In the genomic region with DNA sequence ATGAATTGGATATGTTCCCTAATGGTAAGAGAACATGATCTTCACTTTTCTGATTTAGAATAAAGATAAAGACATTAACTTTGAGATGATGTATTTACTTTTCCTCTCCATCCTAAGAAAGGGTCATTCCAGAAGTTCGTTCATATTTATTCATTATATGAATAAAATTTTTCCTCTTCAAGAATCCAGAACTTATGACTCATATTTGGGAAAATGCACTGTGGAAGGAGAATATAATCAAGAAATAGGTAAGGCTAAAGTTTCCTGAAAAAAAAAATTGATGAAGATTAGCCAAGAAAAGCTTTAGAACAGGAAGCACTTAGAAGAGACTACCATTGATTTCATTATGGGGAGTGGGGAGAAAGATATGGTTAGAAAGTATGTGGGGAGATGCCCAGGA, we compare ENCODE assay signal across 21 cellular contexts. TPM values are rescaled to one million over a fixed set of nuclear protein-coding genes. Genes with fewer than 3 reads are reported as not detected.
DNase-seq lines count a peak whose midpoint lies in the region; ATAC-seq and TF ChIP-seq lines count a peak whose summit lies in the region.
"Had no signal": no experiment of that assay in that cellular context is flagged by ENCODE, and none has a peak within 500 bp of the region (broad histone marks: within the 10 kb centered on the region; RNA-seq: fewer than 3 reads in every experiment).

No MANE protein-coding gene starts in this region.

- H3K23ac ChIP-seq in IMR-90 (ENCODE audit: low read depth, low read length): peak overlapping the region; percentile 42; the same call in 1 of the 2 replicates

- dilution Hi-C loops in IMR-90 (cut with HindIII; ENCODE audit: low sequenced_read_pairs, unreplicated experiment): no loop called here

- no TSS peak for BruUV-seq in IMR-90 (replicated peaks; lab: Mats Ljungman, UMichigan)

- H2BK120ac ChIP-seq in IMR-90 (ENCODE audit: low read depth, low read length): no peak overlapping the region

- no peaks in the 10 kb centered on the region for H4K20me1 ChIP-seq in IMR-90 (ENCODE audit: insufficient read depth, low read length)
- H4K20me1 ChIP-seq: BLaER1 had no signal

- DNase-seq in IMR-90 (no peak), ascending aorta (ENCODE audit: low spot score in 2 of 2) (no peak), fibroblast of pulmonary artery (ENCODE audit: low read depth) (peak; percentile 3), thyroid gland (no peak), T1000 (lab: John Stamatoyannopoulos, UW) (no peak), Ammon's horn (ENCODE audit: low spot score) (no peak), KG1 (lab: John Stamatoyannopoulos, UW) (no peak)
- DNase-seq: CD4-positive, alpha-beta T cell; COR-L47; DMS153; GDM1; H7; HFFc6; NCI-H1105; NCI-H146; NCI-H345; NCI-H774; NK-92 treated with Interleukin-12 subunit alpha and Interleukin-12 subunit beta, amount 100 ng/mL, for 24 hours had no signal

- H4K5ac ChIP-seq in IMR-90 (ENCODE audit: low read depth, low read length): no peak overlapping the region

- H3K4ac ChIP-seq in IMR-90 (ENCODE audit: low read depth, low read length): no peak overlapping the region

- H3K27ac ChIP-seq in IMR-90 (ENCODE audit: insufficient read depth, low read length) (no peak overlapping the region), ascending aorta (peak overlapping the region; percentile 86 to 91), thyroid gland (peak overlapping the region in 2 of 3 donors; percentile 58 to 85)
- H3K27ac ChIP-seq: BLaER1 had no signal

- no peak for TF ChIP-seq RAD21 in IMR-90 (IDR thresholded peaks at IDR 0.05; ENCODE audit: low read length)

- H2AK9ac ChIP-seq in IMR-90 (replicated peaks; ENCODE audit: low read depth, low read length, poor library complexity): no peak overlapping the region

- H2AK5ac ChIP-seq in IMR-90 (ENCODE audit: low read depth, low read length): no peak overlapping the region

- no peaks in the 10 kb centered on the region for H3K79me1 ChIP-seq in IMR-90 (ENCODE audit: low read depth in 1 of 2, low read length in 2 of 2)

- no peak overlapping the region for H2BK5ac ChIP-seq in IMR-90 (ENCODE audit: low read depth, low read length, poor library complexity, severe bottlenecking)

- H3K4me3 ChIP-seq in IMR-90 (ENCODE audit: insufficient read depth, low read depth, low read length): no peak overlapping the region
- no peak overlapping the region for H3K4me3 ChIP-seq in ascending aorta
- no peak overlapping the region for H3K4me3 ChIP-seq in fibroblast of pulmonary artery (replicated peaks; ENCODE audit: low read depth, low read length)
- no peak overlapping the region for H3K4me3 ChIP-seq in thyroid gland (replicated peaks in 1 of 3)
- H3K4me3 ChIP-seq: BLaER1 had no signal

- no peak overlapping the region for H3K18ac ChIP-seq in IMR-90 (ENCODE audit: low read depth, low read length)

- POLR2A ChIA-PET in IMR-90 (lab: Charles Lee; ENCODE audit: unreplicated experiment): no interaction called here

- H3K9me3 ChIP-seq in IMR-90 (ENCODE audit: control insufficient read depth, insufficient read depth, low read length) (no peaks in the 10 kb centered on the region), ascending aorta (no peaks in the 10 kb centered on the region), thyroid gland (no peaks in the 10 kb centered on the region)
- H3K9me3 ChIP-seq: BLaER1 had no signal

- H3K9me1 ChIP-seq in IMR-90 (ENCODE audit: insufficient read depth, low read length): no peaks in the 10 kb centered on the region

- TF ChIP-seq CTCF in IMR-90 (conservative IDR thresholded peaks at IDR 0.05; ENCODE audit: low read depth, low read length) (no peak), ascending aorta (IDR thresholded peaks at IDR 0.05) (no peak), fibroblast of pulmonary artery (IDR thresholded peaks at IDR 0.05; ENCODE audit: low read length, missing control alignments) (no peak), thyroid gland (IDR thresholded peaks at IDR 0.05) (no peak)

- no peak overlapping the region for H3K56ac ChIP-seq in IMR-90 (ENCODE audit: extremely low read depth, insufficient read depth, low read length)

- no peak overlapping the region for H4K91ac ChIP-seq in IMR-90 (ENCODE audit: insufficient read depth, low read depth, low read length)

- H3K27me3 ChIP-seq in IMR-90 (ENCODE audit: control insufficient read depth, insufficient read depth, low read length) (no peaks in the 10 kb centered on the region), ascending aorta (no peaks in the 10 kb centered on the region), thyroid gland (no peaks in the 10 kb centered on the region)
- H3K27me3 ChIP-seq: BLaER1 had no signal

- H3K14ac ChIP-seq in IMR-90 (replicated peaks; ENCODE audit: low read depth, low read length): no peak overlapping the region

- CTCF ChIA-PET in IMR-90 (lab: Yijun Ruan, JAX): no interaction called here

- H3K4me1 ChIP-seq in IMR-90 (ENCODE audit: control insufficient read depth, insufficient read depth, low read length): peaks cover 5% of the 10 kb centered on the region; the same call in 1 of the 2 replicates
- H3K4me1 ChIP-seq in ascending aorta: peaks cover 11 to 30% of the 10 kb centered on the region in 2 donors
- peaks cover 28 to 39% of the 10 kb centered on the region in 2 donors for H3K4me1 ChIP-seq in thyroid gland

- in situ Hi-C loops in IMR-90 (cut with MboI; ENCODE audit: low sequenced_read_pairs): no loop called here

- H3K9ac ChIP-seq in IMR-90 (ENCODE audit: low read depth, low read length): no peak overlapping the region
- H3K9ac ChIP-seq: BLaER1 had no signal

- H2BK15ac ChIP-seq in IMR-90 (ENCODE audit: low read depth, low read length): no peak overlapping the region

- no peak for ATAC-seq in IMR-90 (ENCODE audit: low read depth)
- ATAC-seq in GM21619 (IDR thresholded peaks at IDR 0.05; ENCODE audit: unreplicated experiment): no peak
- ATAC-seq: Panc1 had no signal

- H4K8ac ChIP-seq in IMR-90 (ENCODE audit: low read depth in 2 of 2, low read length in 2 of 2): no peak overlapping the region

- TF ChIP-seq POLR2A in IMR-90 (IDR thresholded peaks at IDR 0.05; ENCODE audit: low read depth, low read length) (no peak), thyroid gland (IDR thresholded peaks at IDR 0.05) (no peak)

- no peak overlapping the region for H2BK20ac ChIP-seq in IMR-90 (ENCODE audit: low read depth, low read length)

- no peak overlapping the region for H2AFZ ChIP-seq in IMR-90 (replicated peaks; ENCODE audit: low read length, poor library complexity)

- H3K36me3 ChIP-seq in IMR-90 (ENCODE audit: control insufficient read depth, insufficient read depth, low read length) (no peaks in the 10 kb centered on the region), ascending aorta (no peaks in the 10 kb centered on the region), thyroid gland (no peaks in the 10 kb centered on the region)
- H3K36me3 ChIP-seq: BLaER1 had no signal

- H3K4me2 ChIP-seq in IMR-90 (ENCODE audit: low read depth, low read length): no peak overlapping the region
- H3K4me2 ChIP-seq: BLaER1 had no signal

- WGBS in IMR-90 (ENCODE audit: extremely low coverage in 2 of 2, insufficient read length in 1 of 2), 2 experiments: no CpG with 5 or more reads among the region's 1 CpG
- 66 to 78% methylated on average over 1 of the region's 1 CpG for WGBS in thyroid gland, 2 donors

- intact Hi-C loops in IMR-90 (cut with micrococcal nuclease): no loop called here
- intact Hi-C loops in ascending aorta (cut with DNase I): loop anchor here (5.0 kb wide), 2 partner anchors 62 to 538 kb away; a partner anchor contains a TSS
- intact Hi-C loops in thyroid gland (cut with DNase I): no loop called here

TF ChIP-seq in IMR-90, 13 proteins besides CTCF, POLR2A, EP300 and RAD21:
- TF ChIP-seq MAFK (IDR thresholded peaks at IDR 0.05; ENCODE audit: low read depth, low read length): no peak
- no peak for TF ChIP-seq CEBPB (IDR thresholded peaks at IDR 0.05; ENCODE audit: low read depth, low read length)
- no peak for TF ChIP-seq BHLHE40 (IDR thresholded peaks at IDR 0.05; ENCODE audit: low read depth, low read length)
- no peak for TF ChIP-seq MAZ (IDR thresholded peaks at IDR 0.05; ENCODE audit: borderline replicate concordance, low read depth, low read length)
- TF ChIP-seq, protein P1, sequence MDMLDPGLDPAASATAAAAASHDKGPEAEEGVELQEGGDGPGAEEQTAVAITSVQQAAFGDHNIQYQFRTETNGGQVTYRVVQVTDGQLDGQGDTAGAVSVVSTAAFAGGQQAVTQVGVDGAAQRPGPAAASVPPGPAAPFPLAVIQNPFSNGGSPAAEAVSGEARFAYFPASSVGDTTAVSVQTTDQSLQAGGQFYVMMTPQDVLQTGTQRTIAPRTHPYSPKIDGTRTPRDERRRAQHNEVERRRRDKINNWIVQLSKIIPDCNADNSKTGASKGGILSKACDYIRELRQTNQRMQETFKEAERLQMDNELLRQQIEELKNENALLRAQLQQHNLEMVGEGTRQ (IDR thresholded peaks at IDR 0.05; ENCODE audit: low read depth, low read length): no peak
- TF ChIP-seq SMC3 (IDR thresholded peaks at IDR 0.05; ENCODE audit: low read depth, low read length): no peak
- no peak for TF ChIP-seq FOS (IDR thresholded peaks at IDR 0.05; ENCODE audit: low read depth, low read length)
- no peak for TF ChIP-seq RFX5 (IDR thresholded peaks at IDR 0.05; ENCODE audit: low read depth, low read length)
- no peak for TF ChIP-seq RCOR1 (IDR thresholded peaks at IDR 0.05; ENCODE audit: insufficient replicate concordance, low read length)
- no peak for TF ChIP-seq NFE2L2 (IDR thresholded peaks at IDR 0.05; ENCODE audit: low read depth, low read length)
- TF ChIP-seq CHD1 (IDR thresholded peaks at IDR 0.05; ENCODE audit: low read depth, low read length): no peak
- TF ChIP-seq MXI1 (IDR thresholded peaks at IDR 0.05; ENCODE audit: borderline replicate concordance, low read depth, low read length): no peak
- TF ChIP-seq, protein P2, sequence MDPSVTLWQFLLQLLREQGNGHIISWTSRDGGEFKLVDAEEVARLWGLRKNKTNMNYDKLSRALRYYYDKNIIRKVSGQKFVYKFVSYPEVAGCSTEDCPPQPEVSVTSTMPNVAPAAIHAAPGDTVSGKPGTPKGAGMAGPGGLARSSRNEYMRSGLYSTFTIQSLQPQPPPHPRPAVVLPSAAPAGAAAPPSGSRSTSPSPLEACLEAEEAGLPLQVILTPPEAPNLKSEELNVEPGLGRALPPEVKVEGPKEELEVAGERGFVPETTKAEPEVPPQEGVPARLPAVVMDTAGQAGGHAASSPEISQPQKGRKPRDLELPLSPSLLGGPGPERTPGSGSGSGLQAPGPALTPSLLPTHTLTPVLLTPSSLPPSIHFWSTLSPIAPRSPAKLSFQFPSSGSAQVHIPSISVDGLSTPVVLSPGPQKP (IDR thresholded peaks at IDR 0.05; ENCODE audit: borderline replicate concordance, low read depth, low read length): no peak

RNA-seq across cellular contexts. Expression of a gene that starts 36.5 kb away (rescaled TPM):
- total RNA-seq in IMR-90 (2012; rRNA removed) (20.1 and 28.6 TPM in 2 replicates), ascending aorta (30.0 TPM), thyroid gland (100 to 1,000 TPM in 1 of 4 donors, 10 to 100 TPM in 3; 61.8 to 119 (median 83.4) TPM)
- polyA plus RNA-seq in IMR-90 (2012; rRNA removed): 10.1 and 10.2 TPM in 2 replicates
- 2.7 and 5.9 TPM in 2 replicates for polyA plus RNA-seq in IMR-90 (2012; cell fraction: cytosol; rRNA removed)
- 7.1 and 45.1 TPM in 2 replicates for polyA plus RNA-seq in IMR-90 (2012; cell fraction: nucleus; rRNA removed; ENCODE audit: low replicate concordance)
